In the genomic region with DNA sequence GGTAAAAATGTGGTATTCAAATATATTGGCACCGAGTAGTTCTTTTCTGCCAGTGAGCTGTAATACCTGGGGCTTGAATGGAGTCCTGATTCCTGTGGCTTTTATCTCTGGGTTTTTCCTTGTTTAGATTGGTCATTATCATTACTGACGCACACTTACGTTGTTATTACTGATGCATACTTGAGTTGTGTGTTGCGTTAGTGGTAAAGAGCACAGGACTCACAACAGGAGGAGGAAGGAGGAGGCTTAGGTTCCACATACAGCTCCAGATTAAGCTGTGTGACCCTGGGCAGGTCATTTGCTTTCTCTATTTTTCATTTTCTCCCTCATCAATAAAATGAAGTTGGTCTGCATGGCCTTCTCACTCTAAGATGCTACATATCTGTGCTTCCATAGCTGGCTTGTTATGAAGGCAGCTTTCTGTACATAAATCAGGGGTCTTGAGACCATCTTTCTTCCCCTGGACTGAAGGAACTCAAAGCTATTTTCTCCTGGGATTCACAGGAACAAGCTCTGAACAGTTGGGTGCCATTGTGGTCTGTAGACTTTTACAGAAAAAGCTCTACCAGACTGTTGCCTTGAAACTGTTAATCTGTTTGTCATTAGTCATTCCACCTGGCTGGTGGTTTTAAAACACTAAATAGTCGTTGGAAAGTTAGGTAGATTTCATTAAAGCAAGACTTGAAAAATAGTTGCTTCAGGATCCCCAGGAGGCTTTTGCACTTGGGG, we compare ENCODE assay signal across 13 cellular contexts. TPM values are rescaled to one million over a fixed set of nuclear protein-coding genes. Genes with fewer than 3 reads are reported as not detected.
DNase-seq lines count a peak whose midpoint lies in the region; ATAC-seq and TF ChIP-seq lines count a peak whose summit lies in the region.
"Had no signal": no experiment of that assay in that cellular context is flagged by ENCODE, and none has a peak within 500 bp of the region (broad histone marks: within the 10 kb centered on the region; RNA-seq: fewer than 3 reads in every experiment).

No MANE protein-coding gene starts in this region.

- no peaks in the 10 kb centered on the region for H3K27me3 Mint-ChIP-seq in stimulated activated naive CD8-positive, alpha-beta T cell treated with anti-CD3 and anti-CD28 coated beads, Interleukin-15, amount 100 ng/mL, for 72 hours
- H3K27me3 Mint-ChIP-seq: activated CD4-positive, alpha-beta memory T cell treated with anti-CD3 and anti-CD28 coated beads, Interleukin-2, amount 10 ng/mL, durations not matched to agents 7 days and 5 days; activated naive CD8-positive, alpha-beta T cell treated with anti-CD3 and anti-CD28 coated beads, Interleukin-2, amount 10 ng/mL, durations not matched to agents 7 days and 5 days had no signal

- in situ Hi-C loops in GM23248 (cut with MboI): no loop called here

- no peaks in the 10 kb centered on the region for H3K36me3 ChIP-seq in GM23248 (ENCODE audit: low read depth)
- peaks cover 58% of the 10 kb centered on the region for H3K36me3 ChIP-seq in SJSA1
- H3K36me3 ChIP-seq: Peyer's patch had no signal

- no peaks in the 10 kb centered on the region for H3K4me1 Mint-ChIP-seq in stimulated activated naive CD8-positive, alpha-beta T cell treated with anti-CD3 and anti-CD28 coated beads, Interleukin-15, amount 100 ng/mL, for 72 hours

- WGBS in GM23248 (ENCODE audit: low coverage in 1 of 2, low lambda C conversion rate in 2 of 2, missing lambda C conversion rate in 2 of 2), 2 experiments: 75 to 78% methylated on average over 5 of the region's 5 CpGs

- ATAC-seq in foreskin keratinocyte: no peak
- no peak for ATAC-seq in GM19395 (IDR thresholded peaks at IDR 0.05; ENCODE audit: unreplicated experiment)
- no peak for ATAC-seq in stimulated activated naive CD8-positive, alpha-beta T cell treated with anti-CD3 and anti-CD28 coated beads, Interleukin-15, amount 100 ng/mL, for 72 hours
- ATAC-seq in GM21360 (IDR thresholded peaks at IDR 0.05; ENCODE audit: unreplicated experiment): no peak
- ATAC-seq: natural killer cell had no signal

- no peak overlapping the region for H3K27ac Mint-ChIP-seq in stimulated activated naive CD8-positive, alpha-beta T cell treated with anti-CD3 and anti-CD28 coated beads, Interleukin-15, amount 100 ng/mL, for 72 hours
- H3K27ac Mint-ChIP-seq: activated CD4-positive, alpha-beta memory T cell treated with anti-CD3 and anti-CD28 coated beads, Interleukin-2, amount 10 ng/mL, durations not matched to agents 7 days and 5 days; activated naive CD8-positive, alpha-beta T cell treated with anti-CD3 and anti-CD28 coated beads, Interleukin-2, amount 10 ng/mL, durations not matched to agents 7 days and 5 days; natural killer cell had no signal

- H2AFZ ChIP-seq in GM23248: no peak overlapping the region

- H3K9ac ChIP-seq in GM23248: no peak overlapping the region

- H3K4me2 ChIP-seq in GM23248 (ENCODE audit: unreplicated experiment): peak overlapping the region; percentile 31

- no peaks in the 10 kb centered on the region for H3K9me3 ChIP-seq in GM23248 (ENCODE audit: low read depth)
- H3K9me3 ChIP-seq in SJSA1 (replicated peaks): no peaks in the 10 kb centered on the region
- H3K9me3 ChIP-seq: Peyer's patch had no signal

- H3F3A ChIP-seq in GM23248 (ENCODE audit: insufficient read depth): peaks cover 28% of the 10 kb centered on the region

- H3K27me3 ChIP-seq in GM23248 (replicated peaks; ENCODE audit: insufficient read depth) (no peaks in the 10 kb centered on the region), SJSA1 (replicated peaks) (no peaks in the 10 kb centered on the region), foreskin keratinocyte (no peaks in the 10 kb centered on the region)
- H3K27me3 ChIP-seq: Peyer's patch had no signal

- H3K4me3 ChIP-seq in GM23248: no peak overlapping the region
- H3K4me3 ChIP-seq in SJSA1: no peak overlapping the region
- H3K4me3 ChIP-seq in skin epidermis: no peak overlapping the region
- H3K4me3 ChIP-seq: Peyer's patch had no signal

- no peak overlapping the region for H3K4me3 Mint-ChIP-seq in stimulated activated naive CD8-positive, alpha-beta T cell treated with anti-CD3 and anti-CD28 coated beads, Interleukin-15, amount 100 ng/mL, for 72 hours
- H3K4me3 Mint-ChIP-seq: activated naive CD8-positive, alpha-beta T cell treated with anti-CD3 and anti-CD28 coated beads, Interleukin-2, amount 10 ng/mL, durations not matched to agents 7 days and 5 days; natural killer cell had no signal

- no peak for TF ChIP-seq CTCF in foreskin keratinocyte (conservative IDR thresholded peaks at IDR 0.05)

- DNase-seq in GM23248: no peak
- DNase-seq in SJSA1 (ENCODE audit: low read depth in 1 of 2, low spot score in 2 of 2): no peak
- peak in 1 of 2 donors; percentile 64 for DNase-seq in foreskin keratinocyte
- no peak for DNase-seq in DMS153 (lab: John Stamatoyannopoulos, UW)
- no peak for DNase-seq in stimulated activated naive CD8-positive, alpha-beta T cell treated with anti-CD3 and anti-CD28 coated beads, Interleukin-15, amount 100 ng/mL, for 72 hours
- DNase-seq: activated CD4-positive, alpha-beta memory T cell treated with anti-CD3 and anti-CD28 coated beads, Interleukin-2, amount 10 ng/mL, durations not matched to agents 7 days and 5 days; activated naive CD8-positive, alpha-beta T cell treated with anti-CD3 and anti-CD28 coated beads, Interleukin-2, amount 10 ng/mL, durations not matched to agents 7 days and 5 days; natural killer cell; NCI-H1092 treated with DMSO at 0.1 percent for 48 hours; Peyer's patch had no signal

- peaks cover 38% of the 10 kb centered on the region; the same call in 1 of the 2 replicates for H4K20me1 ChIP-seq in GM23248 (ENCODE audit: insufficient read depth)

- H3K9me2 ChIP-seq in GM23248 (ENCODE audit: insufficient read depth): no peaks in the 10 kb centered on the region

- H3K79me2 ChIP-seq in GM23248 (ENCODE audit: insufficient read depth): peaks cover 99% of the 10 kb centered on the region

- peaks cover 76% of the 10 kb centered on the region for H3K4me1 ChIP-seq in GM23248 (ENCODE audit: insufficient read depth)
- peaks cover 66% of the 10 kb centered on the region for H3K4me1 ChIP-seq in SJSA1 (replicated peaks)
- H3K4me1 ChIP-seq in foreskin keratinocyte: peaks cover 56% of the 10 kb centered on the region

- no peaks in the 10 kb centered on the region for H3K9me3 Mint-ChIP-seq in stimulated activated naive CD8-positive, alpha-beta T cell treated with anti-CD3 and anti-CD28 coated beads, Interleukin-15, amount 100 ng/mL, for 72 hours
- H3K9me3 Mint-ChIP-seq: activated CD4-positive, alpha-beta memory T cell treated with anti-CD3 and anti-CD28 coated beads, Interleukin-2, amount 10 ng/mL, durations not matched to agents 7 days and 5 days; activated naive CD8-positive, alpha-beta T cell treated with anti-CD3 and anti-CD28 coated beads, Interleukin-2, amount 10 ng/mL, durations not matched to agents 7 days and 5 days; natural killer cell had no signal

- no peak overlapping the region for H3K27ac ChIP-seq in GM23248
- H3K27ac ChIP-seq in SJSA1: 0 out of 2 replicates have a peak overlapping the region, but pooled peaks have one; percentile 8
- H3K27ac ChIP-seq in foreskin keratinocyte: peak overlapping the region; percentile 37
- peak overlapping the region in 14 of 21 experiments; percentile 11 to 77 (median 48) for H3K27ac ChIP-seq in skin epidermis

RNA-seq across cellular contexts. Expression of a gene that starts 5.6 kb away (rescaled TPM):
- total RNA-seq in GM23248 (2014; rRNA removed; shearing (Covaris generic)): 11.6 and 13.4 TPM in 2 replicates
- polyA plus RNA-seq in GM23248 (2016; fragmentation: Nextera tagmentation; extraction: Ambion mirVana) (8.2 and 9.4 TPM in 2 replicates), foreskin keratinocyte (7.0 and 9.3 TPM in 2 replicates)
- 22.2 and 23.4 TPM in 2 replicates for total RNA-seq in SJSA1 (2014; rRNA removed; shearing (Covaris generic))
- total RNA-seq in foreskin keratinocyte: 41.8 and 42.4 TPM in 2 replicates
